20 cellular contexts compared by ENCODE assay signal in genomic region chr19:50558039-50558438, GRCh38. TPM values are rescaled to one million over a fixed set of nuclear protein-coding genes. Genes with fewer than 3 reads are reported as not detected.
DNase-seq lines count a peak whose midpoint lies in the region; ATAC-seq, FAIRE-seq and TF ChIP-seq lines count a peak whose summit lies in the region.
"Had no signal": no experiment of that assay in that cellular context is flagged by ENCODE, and none has a peak within 500 bp of the region (broad histone marks: within the 10 kb centered on the region; RNA-seq: fewer than 3 reads in every experiment).

No MANE protein-coding gene starts in this region.

- in situ Hi-C loops in HAP-1 (cut with MboI; ENCODE audit: low sequenced_read_pairs), result no loop called here

- no peaks in the 10 kb centered on the region for H3K79me2 ChIP-seq in endothelial cell of umbilical vein (ENCODE audit: control insufficient read depth, insufficient read depth, low read length)
- peaks cover 63% of the 10 kb centered on the region for H3K79me2 ChIP-seq in neural cell (replicated peaks; ENCODE audit: insufficient read depth, low read length)

- H3K27ac ChIP-seq in endothelial cell of umbilical vein (ENCODE audit: insufficient read depth, low read depth, low read length) (no peak overlapping the region), neural cell (ENCODE audit: low read length) (no peak overlapping the region), pancreas (no peak overlapping the region)
- H3K27ac ChIP-seq: GM23248 had no signal

- H3K9ac ChIP-seq in endothelial cell of umbilical vein (replicated peaks; ENCODE audit: extremely low read depth, insufficient read depth, low read length) (no peak overlapping the region), neural cell (ENCODE audit: low read length) (no peak overlapping the region)
- H3K9ac ChIP-seq: GM23248 had no signal

- H3K9me2 ChIP-seq in neural cell (ENCODE audit: insufficient read depth, low read length), result no peaks in the 10 kb centered on the region

- H3K4me2 ChIP-seq in endothelial cell of umbilical vein (ENCODE audit: insufficient read depth, low read length) (no peak overlapping the region), neural cell (ENCODE audit: low read length) (no peak overlapping the region)

- FAIRE-seq in GM12892 (lab: Jason Lieb, UNC) (peak; percentile 62), HTR-8/SVneo (lab: Jason Lieb, UNC) (peak; percentile 9), endothelial cell of umbilical vein (lab: Jason Lieb, UNC) (peak; percentile 50), pancreas (lab: Jason Lieb, UNC) (no peak)
- FAIRE-seq: GM19239, H1 had no signal

- no peak for DNase-seq in GM12892 (ENCODE audit: insufficient read length)
- DNase-seq in HTR-8/SVneo (ENCODE audit: insufficient read length, low spot score), result no peak
- DNase-seq in endothelial cell of umbilical vein (ENCODE audit: low read depth, low spot score), result no peak
- no peak for DNase-seq in pancreas
- DNase-seq in NK-92 treated with Interleukin-12 subunit alpha and Interleukin-12 subunit beta, amount 100 ng/mL, for 24 hours (lab: John Stamatoyannopoulos, UW), result no peak
- no peak for DNase-seq in HAP-1 (ENCODE audit: low spot score in 2 of 2)
- DNase-seq: C1 segment of cervical spinal cord; CD4-positive, alpha-beta memory T cell; COR-L47; DMS153; DND-41; GM23248; HFFc6 had no signal

- H3K4me3 ChIP-seq in endothelial cell of umbilical vein (replicated peaks in 1 of 3; ENCODE audit: insufficient read depth in 1 of 3, low read depth in 1 of 3, low read length in 3 of 3) (no peak overlapping the region), neural cell (ENCODE audit: low read length) (no peak overlapping the region), pancreas (no peak overlapping the region), HAP-1 (no peak overlapping the region)
- H3K4me3 ChIP-seq: GM23248 had no signal

- CTCF ChIA-PET in endothelial cell of umbilical vein (lab: Charles Lee), result interaction anchor here (1.9 to 7.3 kb wide), 3 partner anchors 14 to 29 kb away, joined by 5 to 136 read pairs (median 56); no protein-coding TSS in a partner anchor

- TF ChIP-seq CTCF in endothelial cell of umbilical vein (IDR thresholded peaks at IDR 0.05; ENCODE audit: extremely low read depth in 1 of 2, insufficient read depth in 1 of 2, low read depth in 1 of 2, low read length in 2 of 2) (no peak), neural cell (IDR thresholded peaks at IDR 0.05; ENCODE audit: poor library complexity, severe bottlenecking) (no peak), pancreas (IDR thresholded peaks at IDR 0.05) (no peak)

- peaks cover 0 to 3% of the 10 kb centered on the region in 2 experiments for H3K27me3 ChIP-seq in endothelial cell of umbilical vein (ENCODE audit: control insufficient read depth in 2 of 2, insufficient read depth in 2 of 2, low read length in 2 of 2)
- no peaks in the 10 kb centered on the region for H3K27me3 ChIP-seq in neural cell (ENCODE audit: insufficient read depth, low read depth, low read length)
- peaks cover 0 to 9% (median 2%) of the 10 kb centered on the region in 4 donors for H3K27me3 ChIP-seq in pancreas
- peaks cover 10% of the 10 kb centered on the region for H3K27me3 ChIP-seq in HAP-1 (ENCODE audit: low read depth)

- POLR2A ChIA-PET in endothelial cell of umbilical vein (lab: Charles Lee), result no interaction called here

- H3K36me3 ChIP-seq in endothelial cell of umbilical vein (ENCODE audit: control insufficient read depth in 2 of 2, extremely low read depth in 1 of 2, insufficient read depth in 2 of 2, low read length in 2 of 2) (no peaks in the 10 kb centered on the region), neural cell (ENCODE audit: insufficient read depth, low read length) (peaks cover 4% of the 10 kb centered on the region), pancreas (no peaks in the 10 kb centered on the region), HAP-1 (replicated peaks) (no peaks in the 10 kb centered on the region)

- H3K9me3 ChIP-seq in endothelial cell of umbilical vein (replicated peaks; ENCODE audit: control insufficient read depth, insufficient read depth, low read length) (no peaks in the 10 kb centered on the region), neural cell (ENCODE audit: low read length) (no peaks in the 10 kb centered on the region), pancreas (no peaks in the 10 kb centered on the region), HAP-1 (no peaks in the 10 kb centered on the region)

- H3K4me1 ChIP-seq in endothelial cell of umbilical vein (ENCODE audit: control insufficient read depth, extremely low read depth, insufficient read depth, low read length), result peaks cover 3% of the 10 kb centered on the region
- no peaks in the 10 kb centered on the region for H3K4me1 ChIP-seq in pancreas
- peaks cover 4% of the 10 kb centered on the region; the same call in 1 of the 2 replicates for H3K4me1 ChIP-seq in HAP-1

- H3F3A ChIP-seq in neural cell (ENCODE audit: insufficient read depth, low read length, poor library complexity, severe bottlenecking), result no peaks in the 10 kb centered on the region

- no peak for ATAC-seq in pancreas
- ATAC-seq: HCT116 had no signal

- intact Hi-C loops in endothelial cell of umbilical vein (cut with micrococcal nuclease) (no loop called here), pancreas (cut with DNase I) (no loop called here)

- WGBS in pancreas, 2 donors, result 61 to 79% methylated on average over 4 of the region's 4 CpGs

- no peaks in the 10 kb centered on the region for H4K20me1 ChIP-seq in endothelial cell of umbilical vein (replicated peaks; ENCODE audit: control insufficient read depth, extremely low read depth, insufficient read depth, low read length)
- H4K20me1 ChIP-seq in neural cell (ENCODE audit: insufficient read depth), result peaks cover 19% of the 10 kb centered on the region

- dilution Hi-C loops in endothelial cell of umbilical vein (cut with MboI; ENCODE audit: extremely low pct_ligation_motif_present, low sequenced_read_pairs), result no loop called here

- TF ChIP-seq RAD21 in neural cell (conservative IDR thresholded peaks at IDR 0.05), result no peak

- no peaks in the 10 kb centered on the region for H3K9me1 ChIP-seq in endothelial cell of umbilical vein (replicated peaks; ENCODE audit: control insufficient read depth, extremely low read depth, insufficient read depth, low read length)

- no TSS peak for BruUV-seq in endothelial cell of umbilical vein (replicated peaks; lab: Mats Ljungman, UMichigan)

- TF ChIP-seq POLR2A in GM12892 (IDR thresholded peaks at IDR 0.05; ENCODE audit: low read depth, low read length) (no peak), endothelial cell of umbilical vein (IDR thresholded peaks at IDR 0.05; ENCODE audit: low read depth, low read length) (no peak)

- TF ChIP-seq EP300 in neural cell (conservative IDR thresholded peaks at IDR 0.05; ENCODE audit: poor library complexity, severe bottlenecking), result no peak

- no peak overlapping the region for H2AFZ ChIP-seq in endothelial cell of umbilical vein (ENCODE audit: low read depth, low read length)
- H2AFZ ChIP-seq in neural cell (ENCODE audit: low read depth, low read length), result no peak overlapping the region
- H2AFZ ChIP-seq: GM23248 had no signal

TF ChIP-seq in endothelial cell of umbilical vein, 7 proteins besides CTCF, POLR2A, EP300 and RAD21 (continues in another document):
- no peak for TF ChIP-seq POLR2AphosphoS5 (IDR thresholded peaks at IDR 0.05; ENCODE audit: insufficient read depth, low read depth, low read length)

TF ChIP-seq in neural cell, 6 proteins besides CTCF, POLR2A, EP300 and RAD21 (continues in another document):
- TF ChIP-seq TAF1 (IDR thresholded peaks at IDR 0.05; ENCODE audit: low read depth), result no peak

RNA-seq across cellular contexts. Expression of gene LRRC4B, which starts 10.2 kb away (rescaled TPM):
- 0.17 TPM for polyA plus RNA-seq in GM12892 (2012; ENCODE audit: missing spikeins)
- total RNA-seq in endothelial cell of umbilical vein (not detected in 2 replicates), pancreas (under 1 TPM; 0.09 to 0.79 (median 0.36) TPM)
- polyA plus RNA-seq in endothelial cell of umbilical vein (0.08 and 0.10 TPM in 2 replicates), neural cell (83.1 and 98.9 TPM in 2 replicates), pancreas (1 to 10 TPM in 1 of 2 donors, under 1 TPM in 1; 0.87 to 2.1 TPM)
- 0.06 TPM in 1 of 2 replicates, not detected in the other for polyA plus RNA-seq in endothelial cell of umbilical vein (2011; cell fraction: cytosol; rRNA removed)
- not detected in 2 replicates for polyA plus RNA-seq in endothelial cell of umbilical vein (2011; cell fraction: nucleus; rRNA removed)
- 0.13 and 0.33 TPM in 2 replicates for polyA plus RNA-seq in endothelial cell of umbilical vein (2012)
- polyA minus RNA-seq in endothelial cell of umbilical vein (0.07 and 0.15 TPM in 2 replicates), neural cell (151 and 186 TPM in 2 replicates)
- not detected for polyA minus RNA-seq in endothelial cell of umbilical vein (2011; cell fraction: cytosol; rRNA and poly(A)+ RNA removed)
- 0.14 TPM in 1 of 2 replicates, not detected in the other for polyA minus RNA-seq in endothelial cell of umbilical vein (2011; cell fraction: nucleus; rRNA and poly(A)+ RNA removed)
- total RNA-seq: CD4-positive, alpha-beta memory T cell; GM23248 had no signal
- polyA plus RNA-seq: GM23248 had no signal

RNA-seq across cellular contexts. Expression of gene ASPDH, which starts 44.3 kb away (rescaled TPM):
- not detected for polyA plus RNA-seq in GM12892 (2012; ENCODE audit: missing spikeins)
- not detected in 2 replicates for total RNA-seq in endothelial cell of umbilical vein
- polyA plus RNA-seq in endothelial cell of umbilical vein, result not detected in 2 replicates
- not detected in 2 replicates for polyA plus RNA-seq in endothelial cell of umbilical vein (2011; cell fraction: cytosol; rRNA removed)
- polyA plus RNA-seq in endothelial cell of umbilical vein (2011; cell fraction: nucleus; rRNA removed), result not detected in 2 replicates
- not detected in 2 replicates for polyA plus RNA-seq in endothelial cell of umbilical vein (2012)
- polyA minus RNA-seq in endothelial cell of umbilical vein, result not detected in 2 replicates
- polyA minus RNA-seq in endothelial cell of umbilical vein (2011; cell fraction: cytosol; rRNA and poly(A)+ RNA removed), result not detected
- not detected in 2 replicates for polyA minus RNA-seq in endothelial cell of umbilical vein (2011; cell fraction: nucleus; rRNA and poly(A)+ RNA removed)
- polyA plus RNA-seq in neural cell, result 0.98 TPM in 1 of 2 replicates, not detected in the other
- not detected in 2 replicates for polyA minus RNA-seq in neural cell
- under 1 TPM in 2 of 6 donors, not detected in 4; 0.49 to 0.76 TPM for total RNA-seq in pancreas
- polyA plus RNA-seq in pancreas, result 1 to 10 TPM; 1.6 to 4.6 TPM
- total RNA-seq: A172; CD4-positive, alpha-beta memory T cell; GM23248; H1; H7; HFFc6 had no signal
- polyA plus RNA-seq: BJ; CD4-positive, alpha-beta memory T cell; GM23248; H1 had no signal

RNA-seq across cellular contexts. Expression of gene JOSD2, which starts 47.0 kb away (rescaled TPM):
- 5.8 TPM for polyA plus RNA-seq in GM12892 (2012; ENCODE audit: missing spikeins)
- 33.8 and 37.4 TPM in 2 replicates for total RNA-seq in endothelial cell of umbilical vein
- polyA plus RNA-seq in endothelial cell of umbilical vein, result 62.8 and 103 TPM in 2 replicates
- polyA plus RNA-seq in endothelial cell of umbilical vein (2011; cell fraction: cytosol; rRNA removed), result 21.3 and 39.0 TPM in 2 replicates
- polyA plus RNA-seq in endothelial cell of umbilical vein (2011; cell fraction: nucleus; rRNA removed), result 13.0 and 13.9 TPM in 2 replicates
- polyA plus RNA-seq in endothelial cell of umbilical vein (2012), result 20.5 and 47.5 TPM in 2 replicates
- 4.4 and 9.4 TPM in 2 replicates for polyA minus RNA-seq in endothelial cell of umbilical vein
- polyA minus RNA-seq in endothelial cell of umbilical vein (2011; cell fraction: cytosol; rRNA and poly(A)+ RNA removed), result 16.5 TPM
- 3.7 and 4.0 TPM in 2 replicates for polyA minus RNA-seq in endothelial cell of umbilical vein (2011; cell fraction: nucleus; rRNA and poly(A)+ RNA removed)
- 6.6 and 10.7 TPM in 2 replicates for polyA plus RNA-seq in neural cell
- 2.8 and 2.9 TPM in 2 replicates for polyA minus RNA-seq in neural cell
- 10 to 100 TPM in 5 of 6 donors, 1 to 10 TPM in 1; 8.0 to 23.3 (median 13.2) TPM for total RNA-seq in pancreas
- 10 to 100 TPM; 25.1 to 41.2 TPM for polyA plus RNA-seq in pancreas

Comparison
In these comparisons a context has a peak if more than half of its experiments do, and no peak if none do; other contexts are left out.
1. RNA of gene LRRC4B, which starts 10.2 kb away (polyA plus RNA-seq): 83.1 to 98.9 TPM in neural cell; 0.87 to 2.1 TPM in pancreas and 0.06 to 0.33 TPM in endothelial cell of umbilical vein; every median in the first group is over 10 times any median in the second.